Comparison of ENCODE assay signal across 23 cellular contexts in the genomic region with DNA sequence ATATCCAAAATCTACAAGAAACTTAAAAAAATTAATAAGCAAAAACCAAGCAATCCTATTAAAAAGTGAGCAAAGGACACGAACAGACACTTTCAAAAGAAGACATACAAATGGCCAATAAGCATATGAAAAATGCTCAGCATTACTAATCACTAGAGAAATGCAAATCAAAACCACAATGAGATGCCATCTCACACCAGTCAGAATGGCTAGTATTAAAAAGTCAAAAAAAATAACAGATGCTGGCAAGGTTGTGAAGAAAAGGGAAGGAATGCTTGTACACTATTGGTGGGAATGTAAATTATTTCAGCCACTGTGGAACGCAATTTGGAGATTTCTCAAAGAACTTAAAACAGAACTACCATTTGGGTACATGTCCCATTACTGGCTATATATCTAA.
DNase-seq lines count a peak whose midpoint lies in the region; ATAC-seq and TF ChIP-seq lines count a peak whose summit lies in the region.
"Had no signal": no experiment of that assay in that cellular context is flagged by ENCODE, and none has a peak within 500 bp of the region (broad histone marks: within the 10 kb centered on the region; RNA-seq: fewer than 3 reads in every experiment).

No MANE protein-coding gene starts in this region.

- CTCF ChIA-PET in mammary epithelial cell (lab: Charles Lee; ENCODE audit: low non-redundant PET) = no interaction called here

- TF ChIP-seq CTCF in mammary epithelial cell (conservative IDR thresholded peaks at IDR 0.05 in 1 of 2, IDR thresholded peaks at IDR 0.05 in 1 of 2; ENCODE audit: extremely low read depth in 1 of 2, insufficient read depth in 1 of 2, low read depth in 1 of 2, low read length in 2 of 2) (no peak), breast epithelium (IDR thresholded peaks at IDR 0.05) (no peak), fibroblast of mammary gland (conservative IDR thresholded peaks at IDR 0.05; ENCODE audit: control insufficient read depth, insufficient read depth, low read depth, low read length) (no peak), BE2C (IDR thresholded peaks at IDR 0.05; ENCODE audit: low read depth, low read length) (no peak)

- dilution Hi-C loops in mammary epithelial cell (cut with HindIII; ENCODE audit: low sequenced_read_pairs) = no loop called here

- 71% methylated on average over 2 of the region's 2 CpGs for WGBS in mammary epithelial cell (ENCODE audit: low coverage, missing lambda C conversion rate)

- H3K27ac ChIP-seq in mammary epithelial cell (ENCODE audit: insufficient read depth, low read depth, low read length) = no peak overlapping the region
- no peak overlapping the region for H3K27ac ChIP-seq in breast epithelium
- H3K27ac ChIP-seq: 22Rv1, SJCRH30 had no signal

- intact Hi-C loops in mammary epithelial cell (cut with micrococcal nuclease) (no loop called here), breast epithelium (cut with DNase I; ENCODE audit: low total_unique reads) (no loop called here)

- in situ Hi-C loops in mammary epithelial cell (cut with MboI; ENCODE audit: low sequenced_read_pairs in 2 of 2) = no loop called here

- no TSS peak for BruUV-seq in mammary epithelial cell (replicated peaks; lab: Mats Ljungman, UMichigan)

- no peaks in the 10 kb centered on the region for H3K79me2 ChIP-seq in mammary epithelial cell (ENCODE audit: insufficient read depth, low read length)

- no peak overlapping the region for H2AFZ ChIP-seq in mammary epithelial cell (ENCODE audit: low read depth, low read length)

- H3K36me3 ChIP-seq in mammary epithelial cell (ENCODE audit: insufficient read depth, low read length) (no peaks in the 10 kb centered on the region), breast epithelium (no peaks in the 10 kb centered on the region), BE2C (no peaks in the 10 kb centered on the region)
- H3K36me3 ChIP-seq: MG63, SJCRH30 had no signal

- no peaks in the 10 kb centered on the region for H3K9me3 ChIP-seq in mammary epithelial cell (replicated peaks; ENCODE audit: insufficient read depth, low read length)
- H3K9me3 ChIP-seq in breast epithelium = no peaks in the 10 kb centered on the region
- H3K9me3 ChIP-seq in BE2C = no peaks in the 10 kb centered on the region
- H3K9me3 ChIP-seq: MG63, SJCRH30 had no signal

- no peaks in the 10 kb centered on the region for H3K4me1 ChIP-seq in mammary epithelial cell (ENCODE audit: insufficient read depth, low read length)
- no peaks in the 10 kb centered on the region for H3K4me1 ChIP-seq in breast epithelium
- H3K4me1 ChIP-seq in BE2C = no peaks in the 10 kb centered on the region
- H3K4me1 ChIP-seq: SJCRH30 had no signal

- no peak overlapping the region for H3K9ac ChIP-seq in mammary epithelial cell (ENCODE audit: insufficient read depth, low read length)

- ATAC-seq in GM21737 (IDR thresholded peaks at IDR 0.05; ENCODE audit: unreplicated experiment) = no peak
- no peak for ATAC-seq in HG02759 (IDR thresholded peaks at IDR 0.05; ENCODE audit: unreplicated experiment)
- ATAC-seq: CD8-positive, alpha-beta T cell; GM12878 had no signal

- no peak overlapping the region for H3K4me3 ChIP-seq in mammary epithelial cell (replicated peaks in 1 of 3; ENCODE audit: insufficient read depth in 1 of 3, low read depth in 2 of 3, low read length in 3 of 3)
- H3K4me3 ChIP-seq in breast epithelium = no peak overlapping the region
- H3K4me3 ChIP-seq in fibroblast of mammary gland (ENCODE audit: control insufficient read depth, low read depth, low read length) = no peak overlapping the region
- no peak overlapping the region for H3K4me3 ChIP-seq in BE2C (ENCODE audit: low read depth, low read length)
- H3K4me3 ChIP-seq: GM12878, MG63, SJCRH30 had no signal

- no peak overlapping the region for H3K4me2 ChIP-seq in mammary epithelial cell (ENCODE audit: insufficient read depth, low read depth, low read length)

- no peak for TF ChIP-seq POLR2A in breast epithelium (IDR thresholded peaks at IDR 0.05)

- DNase-seq in mammary epithelial cell (peak; percentile 8), breast epithelium (ENCODE audit: low spot score in 2 of 2) (no peak), amniotic epithelial cell (ENCODE audit: low read depth) (peak; percentile 1), fibroblast of mammary gland (ENCODE audit: low read depth) (peak; percentile 18), COLO829 (ENCODE audit: low spot score) (no peak), BE2C (no peak)
- DNase-seq: ACHN; C1 segment of cervical spinal cord; CD8-positive, alpha-beta T cell; DMS53; H9; Karpas-422; MG63; NCI-H1417; NCI-H1694 treated with DMSO at 0.1 percent for 48 hours; NCI-H2081 treated with DMSO at 0.1 percent for 48 hours; NCI-H2171 treated with DMSO at 0.1 percent for 48 hours; NCI-H526; SJCRH30 had no signal

- H4K20me1 ChIP-seq in mammary epithelial cell (ENCODE audit: insufficient read depth, low read length) = no peaks in the 10 kb centered on the region

- H3K27me3 ChIP-seq in mammary epithelial cell (ENCODE audit: insufficient read depth, low read length) (no peaks in the 10 kb centered on the region), breast epithelium (no peaks in the 10 kb centered on the region), BE2C (no peaks in the 10 kb centered on the region)
- H3K27me3 ChIP-seq: MG63, SJCRH30 had no signal

Comparison
In these comparisons a context has a peak if more than half of its experiments do, and no peak if none do; other contexts are left out.
1. DNase-seq: peak in mammary epithelial cell (single experiment), amniotic epithelial cell (single experiment) and fibroblast of mammary gland (single experiment); none in breast epithelium (0 of 2), COLO829 (single experiment) and BE2C (single experiment).